Comparison of ENCODE assay signal across 25 cellular contexts in the genomic region with DNA sequence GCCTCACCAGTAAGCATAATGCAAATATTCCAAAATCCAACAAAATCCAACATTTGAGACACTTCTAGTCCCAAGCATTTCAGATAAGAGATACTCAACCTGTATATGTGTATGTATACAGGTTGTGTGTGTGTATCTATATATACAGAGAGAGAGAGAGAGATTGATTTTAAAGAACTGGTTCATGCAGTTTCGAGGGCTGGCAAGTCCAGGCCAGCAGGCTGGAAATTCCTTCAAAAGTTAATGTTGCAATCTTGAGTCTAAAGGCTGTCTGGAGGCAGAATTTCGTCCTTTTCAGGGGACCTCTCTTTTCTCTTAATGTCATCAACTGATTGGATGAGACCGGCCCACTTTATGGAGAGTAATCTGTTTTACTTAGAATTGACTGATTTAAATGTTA. TPM values are rescaled to one million over a fixed set of nuclear protein-coding genes. Genes with fewer than 3 reads are reported as not detected.
DNase-seq lines count a peak whose midpoint lies in the region; ATAC-seq, FAIRE-seq and TF ChIP-seq lines count a peak whose summit lies in the region.
"Had no signal": no experiment of that assay in that cellular context is flagged by ENCODE, and none has a peak within 500 bp of the region (broad histone marks: within the 10 kb centered on the region; RNA-seq: fewer than 3 reads in every experiment).

No MANE protein-coding gene starts in this region.

- H2BK120ac ChIP-seq in H9 (ENCODE audit: low read depth, low read length, poor library complexity, severe bottlenecking) = no peak overlapping the region

- intact Hi-C loops in esophagus squamous epithelium (cut with DNase I) = no loop called here

- H4K8ac ChIP-seq in H9 (replicated peaks; ENCODE audit: insufficient read length, low read depth, low read length) = no peak overlapping the region

- peaks cover 43% of the 10 kb centered on the region for H3K4me1 ChIP-seq in astrocyte (ENCODE audit: insufficient read depth, low read length)
- peaks cover 17 to 82% (median 30%) of the 10 kb centered on the region in 3 donors for H3K4me1 ChIP-seq in esophagus squamous epithelium
- peaks cover 9 to 30% of the 10 kb centered on the region in 2 donors for H3K4me1 ChIP-seq in muscle layer of duodenum (ENCODE audit: control insufficient read depth in 1 of 2, insufficient read depth in 2 of 2, low read length in 2 of 2)
- no peaks in the 10 kb centered on the region for H3K4me1 ChIP-seq in H9 (ENCODE audit: insufficient read depth, low read length)
- H3K4me1 ChIP-seq: adrenal gland had no signal

- 42 to 53% methylated on average over 3 of the region's 3 CpGs for WGBS in esophagus squamous epithelium, 2 donors
- no CpG with 5 or more reads among the region's 3 CpGs for WGBS in H9 (ENCODE audit: extremely low coverage, insufficient read length, low lambda C conversion rate)

- H3K4ac ChIP-seq in H9 (ENCODE audit: low read depth, low read length) = no peak overlapping the region

- no peaks in the 10 kb centered on the region for H3K9me3 ChIP-seq in astrocyte (ENCODE audit: insufficient read depth, low read depth, low read length)
- H3K9me3 ChIP-seq in esophagus squamous epithelium = no peaks in the 10 kb centered on the region
- H3K9me3 ChIP-seq in muscle layer of duodenum (ENCODE audit: control insufficient read depth in 1 of 2, low read length in 2 of 2) = no peaks in the 10 kb centered on the region
- no peaks in the 10 kb centered on the region for H3K9me3 ChIP-seq in H9 (ENCODE audit: control insufficient read depth, low read depth, low read length)
- H3K9me3 ChIP-seq: adrenal gland, thoracic aorta had no signal

- H2AK5ac ChIP-seq in H9 (ENCODE audit: insufficient read length, low read length) = no peak overlapping the region

- no peak overlapping the region for H4K91ac ChIP-seq in H9 (ENCODE audit: insufficient read length, low read depth, low read length)

- H3K4me3 Mint-ChIP-seq in astrocyte (ENCODE audit: unreplicated experiment) (no peak overlapping the region), type B pancreatic cell (peak overlapping the region; percentile 30), H9 (no peak overlapping the region)
- H3K4me3 Mint-ChIP-seq: CD4-positive, alpha-beta memory T cell; T-helper 1 cell treated with Interleukin-12 subunit alpha and Interleukin-12 subunit beta and Interleukin-4 antibody, amounts not matched to agents 30 μg/mL and 1 μg/mL, for 36 hours had no signal

- no peak overlapping the region for H2BK12ac ChIP-seq in H9 (ENCODE audit: insufficient read length, low read depth, low read length)

- H3K9ac ChIP-seq in astrocyte (ENCODE audit: low read length) = no peak overlapping the region
- H3K9ac ChIP-seq in H9 (ENCODE audit: extremely low read depth, insufficient read length, low read length) = no peak overlapping the region
- H3K9ac ChIP-seq: GM23248 had no signal

- H3K4me1 Mint-ChIP-seq in astrocyte (ENCODE audit: low read depth, unreplicated experiment) (peaks cover 61% of the 10 kb centered on the region), type B pancreatic cell (ENCODE audit: unreplicated experiment) (peaks cover 39% of the 10 kb centered on the region), H9 (peaks cover 37 to 40% of the 10 kb centered on the region in 2 experiments)

- no peak overlapping the region for H3K4me3 ChIP-seq in astrocyte (ENCODE audit: insufficient read depth, low read depth, low read length)
- H3K4me3 ChIP-seq in esophagus squamous epithelium = no peak overlapping the region
- H3K4me3 ChIP-seq in muscle layer of duodenum (ENCODE audit: low read depth in 1 of 2, low read length in 2 of 2) = no peak overlapping the region
- H3K4me3 ChIP-seq: adrenal gland, cardiac muscle cell, GM12878, GM23248 had no signal

- TF ChIP-seq CTCF in astrocyte (IDR thresholded peaks at IDR 0.05; ENCODE audit: insufficient read depth, low read depth, low read length) (no peak), esophagus squamous epithelium (IDR thresholded peaks at IDR 0.05) (no peak), type B pancreatic cell (conservative IDR thresholded peaks at IDR 0.05) (no peak), H9 (conservative IDR thresholded peaks at IDR 0.05) (no peak)

- no peaks in the 10 kb centered on the region for H3K23me2 ChIP-seq in H9 (ENCODE audit: insufficient read length, low read depth, low read length, poor library complexity, severe bottlenecking)

- H3K79me1 ChIP-seq in H9 (ENCODE audit: insufficient read depth, low read depth, low read length, poor library complexity, severe bottlenecking) = no peaks in the 10 kb centered on the region

- no peak for ATAC-seq in GM19324 (IDR thresholded peaks at IDR 0.05; ENCODE audit: low FRiP score, unreplicated experiment)
- ATAC-seq: GM12878, right cardiac atrium had no signal

- H3K27me3 ChIP-seq in astrocyte (ENCODE audit: insufficient read depth, low read length) (no peaks in the 10 kb centered on the region), esophagus squamous epithelium (no peaks in the 10 kb centered on the region), muscle layer of duodenum (ENCODE audit: low read depth, low read length) (no peaks in the 10 kb centered on the region), H9 (ENCODE audit: insufficient read depth, low read length) (no peaks in the 10 kb centered on the region)
- H3K27me3 ChIP-seq: adrenal gland, cardiac muscle cell had no signal

- DNase-seq in astrocyte (ENCODE audit: low read depth) (no peak), esophagus squamous epithelium (lab: John Stamatoyannopoulos, UW) (no peak), type B pancreatic cell (ENCODE audit: extremely low spot score, unreplicated experiment) (no peak), T-helper 9 cell (no peak), H9 (no peak)
- DNase-seq: activated CD4-positive, alpha-beta T cell treated with anti-CD3 and anti-CD28 coated beads, Interleukin-2, amount 50 U/mL, for 48 hours; activated gamma-delta T cell treated with Interleukin-2 at 50 U/mL for 16 hours; adrenal gland; CD4-positive, alpha-beta memory T cell; effector CD4-positive, alpha-beta T cell; GM23248; NCI-H146; NCI-H82; occipital lobe; OCI-M1; right cardiac atrium; SIG-M5 had no signal

- no peak overlapping the region for H2BK5ac ChIP-seq in H9 (ENCODE audit: insufficient read length, low read length)

- H3K79me2 ChIP-seq in astrocyte (ENCODE audit: insufficient read depth, low read length) (peaks cover 95% of the 10 kb centered on the region), H9 (ENCODE audit: insufficient read depth, low read length) (no peaks in the 10 kb centered on the region)

- no peak overlapping the region for H2BK15ac ChIP-seq in H9 (ENCODE audit: low read depth, low read length)

- no peak for TF ChIP-seq POLR2A in esophagus squamous epithelium (IDR thresholded peaks at IDR 0.05)

- no peaks in the 10 kb centered on the region for H3K27me3 Mint-ChIP-seq in astrocyte (ENCODE audit: low read depth, unreplicated experiment)
- H3K27me3 Mint-ChIP-seq in type B pancreatic cell = peaks cover 3% of the 10 kb centered on the region
- no peaks in the 10 kb centered on the region; the same call in 1 of the 2 replicates for H3K27me3 Mint-ChIP-seq in H9 (ENCODE audit: low read depth)

- H3K9me3 Mint-ChIP-seq in astrocyte (ENCODE audit: unreplicated experiment) (no peaks in the 10 kb centered on the region), type B pancreatic cell (no peaks in the 10 kb centered on the region), H9 (no peaks in the 10 kb centered on the region)
- H3K9me3 Mint-ChIP-seq: T-helper 1 cell treated with Interleukin-12 subunit alpha and Interleukin-12 subunit beta and Interleukin-4 antibody, amounts not matched to agents 30 μg/mL and 1 μg/mL, for 36 hours had no signal

- no peak overlapping the region for H3T11ph ChIP-seq in H9 (ENCODE audit: low read length)

- H2AFZ ChIP-seq in astrocyte (ENCODE audit: low read depth, low read length) (no peak overlapping the region), H9 (ENCODE audit: low read length) (no peak overlapping the region)
- H2AFZ ChIP-seq: GM23248 had no signal

- H3K36me3 Mint-ChIP-seq in astrocyte (ENCODE audit: low read depth, unreplicated experiment) = peaks cover 5% of the 10 kb centered on the region
- peaks cover 4% of the 10 kb centered on the region for H3K36me3 Mint-ChIP-seq in type B pancreatic cell
- no peaks in the 10 kb centered on the region for H3K36me3 Mint-ChIP-seq in H9 (ENCODE audit: insufficient read depth in 1 of 3, low read depth in 3 of 3)
- H3K36me3 Mint-ChIP-seq: CD4-positive, alpha-beta memory T cell had no signal

- H3K36me3 ChIP-seq in astrocyte (ENCODE audit: insufficient read depth, low read length) (no peaks in the 10 kb centered on the region), esophagus squamous epithelium (no peaks in the 10 kb centered on the region), muscle layer of duodenum (ENCODE audit: control insufficient read depth in 1 of 2, insufficient read depth in 2 of 2, low read length in 2 of 2) (no peaks in the 10 kb centered on the region)
- H3K36me3 ChIP-seq: adrenal gland, cardiac muscle cell, thoracic aorta had no signal

- H3K27ac Mint-ChIP-seq in astrocyte (ENCODE audit: unreplicated experiment) = peak overlapping the region; percentile 58
- peak overlapping the region; percentile 67 for H3K27ac Mint-ChIP-seq in type B pancreatic cell
- peak overlapping the region in 1 of 3 experiments; percentile 1; a peak in 1 of 7 replicates for H3K27ac Mint-ChIP-seq in H9
- H3K27ac Mint-ChIP-seq: CD4-positive, alpha-beta memory T cell; T-helper 1 cell treated with Interleukin-12 subunit alpha and Interleukin-12 subunit beta and Interleukin-4 antibody, amounts not matched to agents 30 μg/mL and 1 μg/mL, for 36 hours had no signal

- no peak overlapping the region for H3K4me2 ChIP-seq in astrocyte (ENCODE audit: low read length)
- no peak overlapping the region for H3K4me2 ChIP-seq in H9 (ENCODE audit: insufficient read depth, insufficient read length, low read length)

- H2BK20ac ChIP-seq in H9 (ENCODE audit: low read depth, low read length, poor library complexity, severe bottlenecking) = no peak overlapping the region

- FAIRE-seq in astrocyte (lab: Jason Lieb, UNC) = no peak
- FAIRE-seq: GM12878, GM19239 had no signal

- no peak overlapping the region for H4K5ac ChIP-seq in H9 (ENCODE audit: insufficient read length, low read depth, low read length)

- H3K18ac ChIP-seq in H9 (ENCODE audit: insufficient read length, low read depth, low read length) = no peak overlapping the region

- H3K27ac ChIP-seq in astrocyte (ENCODE audit: low read depth, low read length) (peak overlapping the region; percentile 86), esophagus squamous epithelium (peak overlapping the region; percentile 66 to 76 (median 74)), muscle layer of duodenum (ENCODE audit: low read length) (peak overlapping the region; percentile 3), H9 (ENCODE audit: insufficient read length, low read depth, low read length) (no peak overlapping the region)
- H3K27ac ChIP-seq: adrenal gland, cardiac muscle cell, VCaP had no signal

- no peak overlapping the region for H3K56ac ChIP-seq in H9 (ENCODE audit: insufficient read length, low read depth, low read length)

- H4K20me1 ChIP-seq in astrocyte (ENCODE audit: insufficient read depth, low read length) (peaks cover 38% of the 10 kb centered on the region), H9 (ENCODE audit: control insufficient read depth, insufficient read depth, insufficient read length) (no peaks in the 10 kb centered on the region)

- no peak overlapping the region for H3K23ac ChIP-seq in H9 (ENCODE audit: insufficient read length, low read depth, low read length)

- H3K14ac ChIP-seq in H9 (ENCODE audit: insufficient read depth, low read length) = no peak overlapping the region

RNA-seq across cellular contexts. Expression of a gene that starts 50.7 kb away (rescaled TPM):
- total RNA-seq in astrocyte = 21.3 and 27.7 TPM in 2 replicates
- 1 to 10 TPM in 2 of 4 donors, under 1 TPM in 2; 0.30 to 5.5 (median 0.83) TPM for total RNA-seq in esophagus squamous epithelium
- total RNA-seq in type B pancreatic cell (ENCODE audit: low replicate concordance) = 0.43 and 13.3 TPM in 2 replicates
- total RNA-seq in H9 (2021) = 2.0 and 2.3 TPM in 2 replicates
- total RNA-seq: CD4-positive, alpha-beta memory T cell had no signal
